16 cellular contexts compared by ENCODE assay signal in genomic region chr1:195908121-195908520, GRCh38.
DNase-seq lines count a peak whose midpoint lies in the region; ATAC-seq, FAIRE-seq and TF ChIP-seq lines count a peak whose summit lies in the region.
"Had no signal": no experiment of that assay in that cellular context is flagged by ENCODE, and none has a peak within 500 bp of the region (broad histone marks: within the 10 kb centered on the region; RNA-seq: fewer than 3 reads in every experiment).

No MANE protein-coding gene starts in this region.

- TF ChIP-seq CTCF in AG04450 (IDR thresholded peaks at IDR 0.05; ENCODE audit: low read depth, low read length) = no peak
- no peak for TF ChIP-seq CTCF in RWPE1 (conservative IDR thresholded peaks at IDR 0.05; ENCODE audit: low read depth)
- no peak for TF ChIP-seq CTCF in brain microvascular endothelial cell (IDR thresholded peaks at IDR 0.05; ENCODE audit: low read depth, low read length, missing control alignments)

- no peaks in the 10 kb centered on the region for H3K9me3 ChIP-seq in AG04450 (ENCODE audit: control insufficient read depth, insufficient read depth, low read length)
- H3K9me3 ChIP-seq: SJCRH30, spleen had no signal

- CTCF ChIA-PET in AG04450 (lab: Charles Lee) = no interaction called here
- CTCF ChIA-PET in RWPE1 (lab: Yijun Ruan, JAX) = interaction anchor here (0.6 to 1.5 kb wide), 2 partner anchors 23 to 32 kb away, joined by 3 to 5 read pairs; no protein-coding TSS in a partner anchor

- no peaks in the 10 kb centered on the region for H3K36me3 ChIP-seq in brain microvascular endothelial cell (replicated peaks)
- H3K36me3 ChIP-seq: SJCRH30, spleen had no signal

- H3K4me3 ChIP-seq in AG04450 (ENCODE audit: low read depth, low read length) (no peak overlapping the region), brain microvascular endothelial cell (ENCODE audit: low read depth, low read length) (no peak overlapping the region)
- H3K4me3 ChIP-seq: SJCRH30, spleen had no signal

- FAIRE-seq in GM19239 (lab: Jason Lieb, UNC) = no peak
- FAIRE-seq: TTC549 had no signal

- in situ Hi-C loops in brain microvascular endothelial cell (cut with HindIII; ENCODE audit: low pct_ligation_motif_present, low sequenced_read_pairs) = no loop called here

- peak; percentile 69 for ATAC-seq in esophagus mucosa
- ATAC-seq in SK-N-SH treated with all-trans-retinoic acid at 6 μM for 48 hours = no peak
- ATAC-seq: stimulated activated naive CD8-positive, alpha-beta T cell treated with anti-CD3 and anti-CD28 coated beads, Interleukin-15, amount 100 ng/mL, for 72 hours had no signal

- no peaks in the 10 kb centered on the region for H3K27me3 ChIP-seq in AG04450 (ENCODE audit: control insufficient read depth, insufficient read depth, low read length)
- no peaks in the 10 kb centered on the region for H3K27me3 ChIP-seq in brain microvascular endothelial cell (replicated peaks)
- H3K27me3 ChIP-seq: SJCRH30, spleen had no signal

- POLR2A ChIA-PET in AG04450 (lab: Yijun Ruan, JAX) = no interaction called here
- POLR2A ChIA-PET in RWPE1 (lab: Yijun Ruan, JAX; ENCODE audit: low non-redundant PET) = no interaction called here

- no peak overlapping the region for H3K27ac ChIP-seq in AG04450 (ENCODE audit: low read depth, low read length)
- H3K27ac ChIP-seq in RWPE1 = no peak overlapping the region
- H3K27ac ChIP-seq in brain microvascular endothelial cell = no peak overlapping the region
- H3K27ac ChIP-seq: KMS-11, SJCRH30, spleen had no signal

- DNase-seq in AG04450 (ENCODE audit: low read depth, low spot score) = peak; percentile 2
- peak; percentile 8 for DNase-seq in HCEC 1CT
- DNase-seq in RWPE1 (ENCODE audit: low spot score) = peak; percentile 41
- no peak for DNase-seq in GM19239 (ENCODE audit: insufficient read length, low spot score)
- DNase-seq in brain microvascular endothelial cell = no peak
- DNase-seq in NCI-H524 treated with DMSO at 0.1 percent for 48 hours (lab: John Stamatoyannopoulos, UW) = no peak
- DNase-seq: activated CD4-positive, alpha-beta memory T cell treated with anti-CD3 and anti-CD28 coated beads, Interleukin-2, amount 10 ng/mL, durations not matched to agents 7 days and 5 days; NCI-H187 treated with DMSO at 0.1 percent for 48 hours; NCI-H82; SJCRH30; spleen; stimulated activated naive CD8-positive, alpha-beta T cell treated with anti-CD3 and anti-CD28 coated beads, Interleukin-15, amount 100 ng/mL, for 72 hours had no signal

TF ChIP-seq in SK-N-SH treated with all-trans-retinoic acid at 6 μM for 48 hours, 23 proteins besides CTCF, POLR2A, EP300 and RAD21:
- no peak for TF ChIP-seq ISL1 (CRISPR knock-in tag; IDR thresholded peaks at IDR 0.05)
- no peak for TF ChIP-seq ZNF565 (CRISPR knock-in tag; conservative IDR thresholded peaks at IDR 0.05; ENCODE audit: low read depth)
- no peak for TF ChIP-seq ZFP3 (CRISPR knock-in tag; IDR thresholded peaks at IDR 0.05)
- TF ChIP-seq ZFP30 (CRISPR knock-in tag; IDR thresholded peaks at IDR 0.05) = no peak
- no peak for TF ChIP-seq CSDC2 (CRISPR knock-in tag; IDR thresholded peaks at IDR 0.05)
- TF ChIP-seq CREB5 (CRISPR knock-in tag; IDR thresholded peaks at IDR 0.05; ENCODE audit: low read depth) = no peak
- TF ChIP-seq TCF4 (CRISPR knock-in tag; IDR thresholded peaks at IDR 0.05; ENCODE audit: borderline replicate concordance) = no peak
- TF ChIP-seq RARB (CRISPR knock-in tag; IDR thresholded peaks at IDR 0.05) = no peak
- no peak for TF ChIP-seq BACH2 (CRISPR knock-in tag; IDR thresholded peaks at IDR 0.05; ENCODE audit: borderline replicate concordance)
- no peak for TF ChIP-seq ESRRG (CRISPR knock-in tag; IDR thresholded peaks at IDR 0.05)
- TF ChIP-seq CSRNP3 (CRISPR knock-in tag; IDR thresholded peaks at IDR 0.05) = no peak
- no peak for TF ChIP-seq PATZ1 (CRISPR knock-in tag; IDR thresholded peaks at IDR 0.05; ENCODE audit: borderline replicate concordance)
- TF ChIP-seq PPARA (CRISPR knock-in tag; IDR thresholded peaks at IDR 0.05; ENCODE audit: borderline replicate concordance) = no peak
- no peak for TF ChIP-seq POU6F1 (CRISPR knock-in tag; IDR thresholded peaks at IDR 0.05; ENCODE audit: borderline replicate concordance, low read depth)
- no peak for TF ChIP-seq OSR1 (CRISPR knock-in tag; IDR thresholded peaks at IDR 0.05)
- no peak for TF ChIP-seq ZNF70 (CRISPR knock-in tag; IDR thresholded peaks at IDR 0.05)
- no peak for TF ChIP-seq ZC3H10 (CRISPR knock-in tag; IDR thresholded peaks at IDR 0.05)
- no peak for TF ChIP-seq SNAI2 (CRISPR knock-in tag; IDR thresholded peaks at IDR 0.05)
- TF ChIP-seq ARNTL (CRISPR knock-in tag; IDR thresholded peaks at IDR 0.05; ENCODE audit: borderline replicate concordance, low read depth) = no peak
- no peak for TF ChIP-seq GLIS3 (CRISPR knock-in tag; IDR thresholded peaks at IDR 0.05)
TF ChIP-seq in SK-N-SH treated with all-trans-retinoic acid at 6 μM for 48 hours: peak in this region for 0.

Comparison
In these comparisons a context has a peak if more than half of its experiments do, and no peak if none do; other contexts are left out.
1. DNase-seq: peak in AG04450 (single experiment), HCEC 1CT (single experiment) and RWPE1 (single experiment); none in GM19239 (single experiment), brain microvascular endothelial cell (single experiment) and NCI-H524 treated with DMSO at 0.1 percent for 48 hours (single experiment).